In the genomic region with DNA sequence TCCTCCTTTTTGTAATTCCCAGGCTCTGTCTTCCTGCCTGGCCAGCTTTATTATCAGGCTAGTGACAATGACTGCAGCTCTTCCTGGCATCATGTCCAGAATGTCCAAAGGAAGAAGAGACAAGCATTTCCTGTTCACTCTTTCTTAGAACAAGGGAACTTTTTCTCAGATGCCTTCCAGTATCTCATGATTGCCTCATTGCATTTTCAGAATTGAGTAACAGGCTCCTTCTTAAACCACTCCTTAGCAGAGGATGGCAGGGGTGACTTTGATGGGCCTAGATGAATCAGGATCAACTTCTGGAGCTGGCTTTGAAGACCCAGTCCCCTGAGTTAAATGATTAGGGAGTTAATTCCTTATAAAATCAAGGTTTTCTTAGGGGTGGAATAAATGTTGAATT, we compare ENCODE assay signal across 21 cellular contexts.
A peak's percentile ranks its signal among the peaks of the same experiment; 100 is the strongest.
DNase-seq lines count a peak whose midpoint lies in the region; TF ChIP-seq lines count a peak whose summit lies in the region.
"Had no signal": no experiment of that assay in that cellular context is flagged by ENCODE, and none has a peak within 500 bp of the region (broad histone marks: within the 10 kb centered on the region; RNA-seq: fewer than 3 reads in every experiment).

No MANE protein-coding gene starts in this region.

- POLR2A ChIA-PET in Caco-2 (lab: Charles Lee): no interaction called here

- no peak overlapping the region for H3K4me3 ChIP-seq in AG10803 (ENCODE audit: low read length)
- no peak overlapping the region for H3K4me3 ChIP-seq in Caco-2 (ENCODE audit: low read depth, low read length)
- H3K4me3 ChIP-seq: coronary artery, hepatocyte, right lobe of liver, SJSA1, testis had no signal

- no peak overlapping the region for H3K4me3 Mint-ChIP-seq in Caco-2 (ENCODE audit: unreplicated experiment)
- peak overlapping the region; percentile 51 for H3K4me3 Mint-ChIP-seq in activated T-helper 1 cell treated with anti-CD3 and anti-CD28 coated beads, Interleukin-12 subunit alpha, Interleukin-12 subunit beta, Interleukin-2, Interleukin-4 antibody, amounts not matched to agents 30 ng/mL and 10 ng/mL and 1 ng/mL, durations not matched to agents 14 hours and 24 hours and 36 hours
- H3K4me3 Mint-ChIP-seq: mesothelial cell of epicardium had no signal

- no peaks in the 10 kb centered on the region for H3K27me3 Mint-ChIP-seq in Caco-2 (ENCODE audit: insufficient read depth, unreplicated experiment)
- no peaks in the 10 kb centered on the region for H3K27me3 Mint-ChIP-seq in activated T-helper 1 cell treated with anti-CD3 and anti-CD28 coated beads, Interleukin-12 subunit alpha, Interleukin-12 subunit beta, Interleukin-2, Interleukin-4 antibody, amounts not matched to agents 30 ng/mL and 10 ng/mL and 1 ng/mL, durations not matched to agents 14 hours and 24 hours and 36 hours (ENCODE audit: insufficient read depth)

- H3K27me3 ChIP-seq in Caco-2 (replicated peaks; ENCODE audit: control insufficient read depth, insufficient read depth, low read length): no peaks in the 10 kb centered on the region
- H3K27me3 ChIP-seq: hepatocyte, right lobe of liver, SJSA1, testis had no signal

- H3K27ac Mint-ChIP-seq in Caco-2 (ENCODE audit: unreplicated experiment): peak overlapping the region; percentile 56
- peak overlapping the region; percentile 72 for H3K27ac Mint-ChIP-seq in activated T-helper 1 cell treated with anti-CD3 and anti-CD28 coated beads, Interleukin-12 subunit alpha, Interleukin-12 subunit beta, Interleukin-2, Interleukin-4 antibody, amounts not matched to agents 30 ng/mL and 10 ng/mL and 1 ng/mL, durations not matched to agents 14 hours and 24 hours and 36 hours
- H3K27ac Mint-ChIP-seq: mesothelial cell of epicardium had no signal

- H3K4me1 ChIP-seq in Caco-2: peaks cover 41% of the 10 kb centered on the region
- H3K4me1 ChIP-seq: right lobe of liver, testis had no signal

- peaks cover 33% of the 10 kb centered on the region for H3K36me3 Mint-ChIP-seq in Caco-2 (ENCODE audit: insufficient read depth, unreplicated experiment)
- peaks cover 38% of the 10 kb centered on the region for H3K36me3 Mint-ChIP-seq in activated T-helper 1 cell treated with anti-CD3 and anti-CD28 coated beads, Interleukin-12 subunit alpha, Interleukin-12 subunit beta, Interleukin-2, Interleukin-4 antibody, amounts not matched to agents 30 ng/mL and 10 ng/mL and 1 ng/mL, durations not matched to agents 14 hours and 24 hours and 36 hours (ENCODE audit: low read depth)

- intact Hi-C loops in Caco-2 (cut with micrococcal nuclease; ENCODE audit: unreplicated experiment): no loop called here
- intact Hi-C loops in activated T-helper 1 cell treated with anti-CD3 and anti-CD28 coated beads, Interleukin-12 subunit alpha, Interleukin-12 subunit beta, Interleukin-2, Interleukin-4 antibody, amounts not matched to agents 30 ng/mL and 10 ng/mL and 1 ng/mL, durations not matched to agents 14 hours and 24 hours and 36 hours (cut with micrococcal nuclease): loop anchor here (5.0 to 10.0 kb wide), 2 partner anchors 155 to 438 kb away; a partner anchor contains a TSS

- peaks cover 7% of the 10 kb centered on the region; the same call in 1 of the 2 replicates for H3K9me3 ChIP-seq in Caco-2
- H3K9me3 ChIP-seq: right lobe of liver, SJSA1, testis had no signal

- no peaks in the 10 kb centered on the region; the same call in 1 of the 2 replicates for H3K36me3 ChIP-seq in Caco-2 (ENCODE audit: control insufficient read depth, insufficient read depth, low read length)
- H3K36me3 ChIP-seq: right lobe of liver had no signal

- TF ChIP-seq CTCF in AG10803 (conservative IDR thresholded peaks at IDR 0.05; ENCODE audit: low read length) (no peak), Caco-2 (IDR thresholded peaks at IDR 0.05; ENCODE audit: insufficient read depth in 1 of 2, low read depth in 1 of 2, low read length in 1 of 2, severe bottlenecking in 1 of 2, unreplicated experiment in 1 of 2) (no peak)

- BruUV-seq in Caco-2 (replicated peaks; lab: Mats Ljungman, UMichigan): no TSS peak

- DNase-seq in AG10803 (ENCODE audit: low read depth) (peak; percentile 72), Caco-2 (no peak), foreskin melanocyte (peak; percentile 55), HuH-7 (ENCODE audit: low spot score) (no peak), HCEC 1CT (no peak), KBM-7 (no peak)
- DNase-seq in activated T-helper 1 cell treated with anti-CD3 and anti-CD28 coated beads, Interleukin-12 subunit alpha, Interleukin-12 subunit beta, Interleukin-2, Interleukin-4 antibody, amounts not matched to agents 30 ng/mL and 10 ng/mL and 1 ng/mL, durations not matched to agents 14 hours and 24 hours and 36 hours (ENCODE audit: low spot score): no peak
- DNase-seq: activated CD4-positive, alpha-beta T cell treated with anti-CD3 and anti-CD28 coated beads for 4 hours; DMS153; erythroblast; Karpas-422; kidney; NCI-H146; NCI-H345; right lobe of liver; stimulated activated CD4-positive, alpha-beta T cell treated with anti-CD3 and anti-CD28 coated beads, Interleukin-1b, Interleukin-23, amount 100 ng/mL, for 48 hours; testis had no signal

- in situ Hi-C loops in KBM-7 (cut with MboI; ENCODE audit: low pct_unique_long_range_greater_than_20kb, low sequenced_read_pairs): no loop called here

- H3K9me3 Mint-ChIP-seq in Caco-2 (ENCODE audit: unreplicated experiment): peaks cover 12% of the 10 kb centered on the region
- peaks cover 6% of the 10 kb centered on the region for H3K9me3 Mint-ChIP-seq in activated T-helper 1 cell treated with anti-CD3 and anti-CD28 coated beads, Interleukin-12 subunit alpha, Interleukin-12 subunit beta, Interleukin-2, Interleukin-4 antibody, amounts not matched to agents 30 ng/mL and 10 ng/mL and 1 ng/mL, durations not matched to agents 14 hours and 24 hours and 36 hours
- H3K9me3 Mint-ChIP-seq: mesothelial cell of epicardium had no signal

- H3K4me1 Mint-ChIP-seq in Caco-2 (ENCODE audit: low read depth, unreplicated experiment): peaks cover 47% of the 10 kb centered on the region
- H3K4me1 Mint-ChIP-seq in activated T-helper 1 cell treated with anti-CD3 and anti-CD28 coated beads, Interleukin-12 subunit alpha, Interleukin-12 subunit beta, Interleukin-2, Interleukin-4 antibody, amounts not matched to agents 30 ng/mL and 10 ng/mL and 1 ng/mL, durations not matched to agents 14 hours and 24 hours and 36 hours (ENCODE audit: low read depth): peaks cover 66% of the 10 kb centered on the region

- CTCF ChIA-PET in Caco-2 (lab: Charles Lee): no interaction called here

Comparison
In these comparisons a context has a peak if more than half of its experiments do, and no peak if none do; other contexts are left out.
1. DNase-seq: peak in AG10803 (single experiment) and foreskin melanocyte (single experiment); none in Caco-2 (0 of 2), activated T-helper 1 cell treated with anti-CD3 and anti-CD28 coated beads, Interleukin-12 subunit alpha, Interleukin-12 subunit beta, Interleukin-2, Interleukin-4 antibody, amounts not matched to agents 30 ng/mL and 10 ng/mL and 1 ng/mL, durations not matched to agents 14 hours and 24 hours and 36 hours (single experiment), HuH-7 (single experiment), HCEC 1CT (single experiment) and KBM-7 (single experiment).